In genomic region chr2:217753460-217754200, GRCh38 we compare ENCODE assay signal across 20 cellular contexts.
DNase-seq lines count a peak whose midpoint lies in the region; TF ChIP-seq lines count a peak whose summit lies in the region.
"Had no signal": no experiment of that assay in that cellular context is flagged by ENCODE, and none has a peak within 500 bp of the region (broad histone marks: within the 10 kb centered on the region; RNA-seq: fewer than 3 reads in every experiment).

No MANE protein-coding gene starts in this region.

- H3K27me3 Mint-ChIP-seq in chondrocyte (ENCODE audit: low read depth) = no peaks in the 10 kb centered on the region

- peaks cover 7% of the 10 kb centered on the region for H3K36me3 Mint-ChIP-seq in chondrocyte (ENCODE audit: low read depth)
- H3K36me3 Mint-ChIP-seq: CD8-positive, alpha-beta T cell; natural killer cell had no signal

- H3K4me1 Mint-ChIP-seq in chondrocyte (ENCODE audit: low read depth) = peaks cover 44% of the 10 kb centered on the region

- H3K4me3 Mint-ChIP-seq in chondrocyte (ENCODE audit: unreplicated experiment) = no peak overlapping the region
- H3K4me3 Mint-ChIP-seq: activated naive CD4-positive, alpha-beta T cell treated with anti-CD3 and anti-CD28 coated beads for 36 hours; CD8-positive, alpha-beta T cell; natural killer cell had no signal

- DNase-seq in NCI-H2227 (lab: John Stamatoyannopoulos, UW; ENCODE audit: unreplicated experiment) (peak; percentile 19), NCI-H2227 treated with DMSO at 0.1 percent for 48 hours (lab: John Stamatoyannopoulos, UW) (no peak), chondrocyte (ENCODE audit: low spot score) (no peak), myocyte (ENCODE audit: low read depth) (peak; percentile 41), ureter (ENCODE audit: low spot score) (peak; percentile 32), GDM1 (lab: John Stamatoyannopoulos, UW) (no peak), DMS153 treated with DMSO at 0.1 percent for 48 hours (lab: John Stamatoyannopoulos, UW; ENCODE audit: unreplicated experiment) (no peak)
- no peak for DNase-seq in activated CD4-positive, alpha-beta T cell treated with anti-CD3 and anti-CD28 coated beads for 48 hours
- DNase-seq: 8988T; activated CD4-positive, alpha-beta T cell treated with anti-CD3 and anti-CD28 coated beads for 1 hour; activated naive CD4-positive, alpha-beta T cell treated with anti-CD3 and anti-CD28 coated beads for 36 hours; activated T-cell treated with anti-CD3 and anti-CD28 coated beads for 4 hours; CD8-positive, alpha-beta T cell; effector CD8-positive, alpha-beta T cell; left lung; natural killer cell; right cardiac atrium; stimulated activated CD4-positive, alpha-beta T cell treated with anti-CD3 and anti-CD28 coated beads, Interleukin-2, amount 100 ng/mL, for 24 hours; T-helper 2 cell; testis had no signal

- H3K27ac Mint-ChIP-seq in chondrocyte (ENCODE audit: unreplicated experiment) = peak overlapping the region; percentile 60
- H3K27ac Mint-ChIP-seq: activated naive CD4-positive, alpha-beta T cell treated with anti-CD3 and anti-CD28 coated beads for 36 hours; CD8-positive, alpha-beta T cell; natural killer cell had no signal

- no peaks in the 10 kb centered on the region for H3K9me3 Mint-ChIP-seq in chondrocyte (ENCODE audit: low read depth)
- H3K9me3 Mint-ChIP-seq: activated naive CD4-positive, alpha-beta T cell treated with anti-CD3 and anti-CD28 coated beads for 36 hours; CD8-positive, alpha-beta T cell; natural killer cell had no signal

- TF ChIP-seq CTCF in chondrocyte (IDR thresholded peaks at IDR 0.05) = no peak

Comparison
In these comparisons a context has a peak if more than half of its experiments do, and no peak if none do; other contexts are left out.
1. DNase-seq: peak in NCI-H2227 (single experiment), myocyte (single experiment) and ureter (single experiment); none in NCI-H2227 treated with DMSO at 0.1 percent for 48 hours (single experiment), chondrocyte (single experiment), GDM1 (single experiment), DMS153 treated with DMSO at 0.1 percent for 48 hours (single experiment) and activated CD4-positive, alpha-beta T cell treated with anti-CD3 and anti-CD28 coated beads for 48 hours (single experiment).